1 cellular context compared by ENCODE assay signal in the genomic region with DNA sequence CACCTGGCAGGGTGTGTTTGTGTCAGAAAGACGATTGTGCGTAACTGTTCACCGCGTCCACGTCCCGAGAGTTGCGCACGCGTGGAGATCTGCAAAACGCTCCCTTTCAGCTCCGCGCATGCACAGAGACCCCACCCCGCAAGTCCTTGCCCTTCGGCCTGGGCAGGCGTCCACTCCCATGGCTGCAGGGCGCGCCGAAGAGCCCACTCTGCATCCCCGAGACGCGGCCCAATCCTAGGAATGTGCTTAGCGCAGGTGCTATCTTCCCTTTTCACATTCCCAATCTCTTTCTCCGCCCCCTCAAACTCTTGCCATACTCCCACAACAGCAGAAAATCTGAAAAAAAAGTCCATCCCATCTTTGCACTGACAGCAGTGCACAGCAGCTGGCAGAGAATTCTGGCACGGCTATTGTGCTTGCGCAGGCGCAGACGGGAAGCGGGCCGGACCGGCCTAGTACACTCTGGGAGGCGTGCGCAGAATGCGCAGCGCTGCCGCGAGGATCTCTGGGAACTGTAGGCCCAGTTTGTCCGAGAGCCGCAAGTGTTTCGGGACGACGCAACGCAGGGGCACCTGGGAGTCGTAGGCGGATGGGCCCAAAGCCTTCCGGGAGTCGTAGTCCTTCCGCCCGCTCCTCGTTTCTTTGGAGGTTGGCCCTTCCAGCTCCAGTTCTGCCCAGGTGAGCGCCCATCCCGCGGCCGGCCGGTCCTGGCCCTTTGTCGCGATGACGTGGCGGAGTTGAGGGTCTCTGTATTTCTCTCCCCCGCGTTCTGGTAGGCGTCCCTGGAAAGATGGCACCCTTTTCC.
TF ChIP-seq lines count a peak whose summit lies in the region.

No MANE protein-coding gene starts in this region.

TF ChIP-seq in K562, 482 proteins besides CTCF, POLR2A, EP300 and RAD21 (continued from another document and continues in another):
- TF ChIP-seq, protein P1, sequence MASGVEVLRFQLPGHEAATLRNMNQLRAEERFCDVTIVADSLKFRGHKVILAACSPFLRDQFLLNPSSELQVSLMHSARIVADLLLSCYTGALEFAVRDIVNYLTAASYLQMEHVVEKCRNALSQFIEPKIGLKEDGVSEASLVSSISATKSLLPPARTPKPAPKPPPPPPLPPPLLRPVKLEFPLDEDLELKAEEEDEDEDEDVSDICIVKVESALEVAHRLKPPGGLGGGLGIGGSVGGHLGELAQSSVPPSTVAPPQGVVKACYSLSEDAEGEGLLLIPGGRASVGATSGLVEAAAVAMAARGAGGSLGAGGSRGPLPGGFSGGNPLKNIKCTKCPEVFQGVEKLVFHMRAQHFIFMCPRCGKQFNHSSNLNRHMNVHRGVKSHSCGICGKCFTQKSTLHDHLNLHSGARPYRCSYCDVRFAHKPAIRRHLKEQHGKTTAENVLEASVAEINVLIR (CRISPR knock-in tag; IDR thresholded peaks at IDR 0.05), result peak; percentile 64
- peak; percentile 51; the same call in 1 of the 2 replicates for TF ChIP-seq ZNF224 (CRISPR knock-in tag; IDR thresholded peaks at IDR 0.05)
- peak; percentile 71; the same call in 1 of the 2 replicates for TF ChIP-seq ZNF263 (CRISPR knock-in tag; IDR thresholded peaks at IDR 0.05; ENCODE audit: borderline replicate concordance)
- no peak for TF ChIP-seq ADNP (tag; IDR thresholded peaks at IDR 0.05)
- TF ChIP-seq ZNF143 (CRISPR knock-in tag; IDR thresholded peaks at IDR 0.05), result peak; percentile 99
- TF ChIP-seq ZC3H4 (CRISPR knock-in tag; IDR thresholded peaks at IDR 0.05; ENCODE audit: borderline replicate concordance), result no peak
- TF ChIP-seq PHF8 (IDR thresholded peaks at IDR 0.05; ENCODE audit: borderline replicate concordance, low read length), result peak; percentile 41; the same call in 1 of the 2 replicates
- no peak for TF ChIP-seq CBX1 (IDR thresholded peaks at IDR 0.05; ENCODE audit: low read depth)
- peak; percentile 42 for TF ChIP-seq TBP (optimal IDR thresholded peaks at IDR 0.05; ENCODE audit: low read depth, low read length)
- no peak for TF ChIP-seq GATAD2B (IDR thresholded peaks at IDR 0.05; ENCODE audit: borderline replicate concordance)
- TF ChIP-seq NFXL1 (CRISPR knock-in tag; IDR thresholded peaks at IDR 0.05), result no peak
- TF ChIP-seq GTF2F1 (IDR thresholded peaks at IDR 0.05; ENCODE audit: low read depth, low read length), result no peak
- no peak for TF ChIP-seq JUN (IDR thresholded peaks at IDR 0.05; ENCODE audit: borderline replicate concordance, low read depth, low read length)
- TF ChIP-seq JUN (CRISPR knock-in tag; IDR thresholded peaks at IDR 0.05; ENCODE audit: borderline replicate concordance), result no peak
- TF ChIP-seq RBFOX2 (IDR thresholded peaks at IDR 0.05; ENCODE audit: low read depth, low read length), result peak; percentile 77
- TF ChIP-seq SRSF7 (optimal IDR thresholded peaks at IDR 0.05; ENCODE audit: low read depth, low read length), result no peak
- TF ChIP-seq ZNF76 (CRISPR knock-in tag; IDR thresholded peaks at IDR 0.05; ENCODE audit: borderline replicate concordance), result peak; percentile 42; the same call in 1 of the 2 replicates
- TF ChIP-seq, protein P2, sequence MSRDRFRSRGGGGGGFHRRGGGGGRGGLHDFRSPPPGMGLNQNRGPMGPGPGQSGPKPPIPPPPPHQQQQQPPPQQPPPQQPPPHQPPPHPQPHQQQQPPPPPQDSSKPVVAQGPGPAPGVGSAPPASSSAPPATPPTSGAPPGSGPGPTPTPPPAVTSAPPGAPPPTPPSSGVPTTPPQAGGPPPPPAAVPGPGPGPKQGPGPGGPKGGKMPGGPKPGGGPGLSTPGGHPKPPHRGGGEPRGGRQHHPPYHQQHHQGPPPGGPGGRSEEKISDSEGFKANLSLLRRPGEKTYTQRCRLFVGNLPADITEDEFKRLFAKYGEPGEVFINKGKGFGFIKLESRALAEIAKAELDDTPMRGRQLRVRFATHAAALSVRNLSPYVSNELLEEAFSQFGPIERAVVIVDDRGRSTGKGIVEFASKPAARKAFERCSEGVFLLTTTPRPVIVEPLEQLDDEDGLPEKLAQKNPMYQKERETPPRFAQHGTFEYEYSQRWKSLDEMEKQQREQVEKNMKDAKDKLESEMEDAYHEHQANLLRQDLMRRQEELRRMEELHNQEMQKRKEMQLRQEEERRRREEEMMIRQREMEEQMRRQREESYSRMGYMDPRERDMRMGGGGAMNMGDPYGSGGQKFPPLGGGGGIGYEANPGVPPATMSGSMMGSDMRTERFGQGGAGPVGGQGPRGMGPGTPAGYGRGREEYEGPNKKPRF (IDR thresholded peaks at IDR 0.05; ENCODE audit: low read depth, low read length), result 0 out of 2 replicates have a peak, but pooled peaks have one; percentile 40
- TF ChIP-seq CREM (IDR thresholded peaks at IDR 0.05; ENCODE audit: low read depth), result peak; percentile 98
- TF ChIP-seq, protein P3, sequence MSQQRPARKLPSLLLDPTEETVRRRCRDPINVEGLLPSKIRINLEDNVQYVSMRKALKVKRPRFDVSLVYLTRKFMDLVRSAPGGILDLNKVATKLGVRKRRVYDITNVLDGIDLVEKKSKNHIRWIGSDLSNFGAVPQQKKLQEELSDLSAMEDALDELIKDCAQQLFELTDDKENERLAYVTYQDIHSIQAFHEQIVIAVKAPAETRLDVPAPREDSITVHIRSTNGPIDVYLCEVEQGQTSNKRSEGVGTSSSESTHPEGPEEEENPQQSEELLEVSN (IDR thresholded peaks at IDR 0.05; ENCODE audit: borderline replicate concordance in 1 of 2, extremely low read depth in 1 of 2, insufficient read depth in 1 of 2, insufficient read length in 1 of 2, low read depth in 1 of 2, low read length in 1 of 2, poor library complexity in 1 of 2, severe bottlenecking in 1 of 2), result peak in 1 of 2 experiments; percentile 10
- TF ChIP-seq STAT5A (IDR thresholded peaks at IDR 0.05; ENCODE audit: borderline replicate concordance, low read length), result no peak
- peak; percentile 13 to 51; a peak in 2 of 4 replicates for TF ChIP-seq SIN3A (IDR thresholded peaks at IDR 0.05; ENCODE audit: borderline replicate concordance in 2 of 2, control insufficient read depth in 1 of 2, low read depth in 2 of 2, low read length in 2 of 2)
- TF ChIP-seq ZNF347 (CRISPR knock-in tag; IDR thresholded peaks at IDR 0.05; ENCODE audit: low read depth), result no peak
- TF ChIP-seq, protein P4, sequence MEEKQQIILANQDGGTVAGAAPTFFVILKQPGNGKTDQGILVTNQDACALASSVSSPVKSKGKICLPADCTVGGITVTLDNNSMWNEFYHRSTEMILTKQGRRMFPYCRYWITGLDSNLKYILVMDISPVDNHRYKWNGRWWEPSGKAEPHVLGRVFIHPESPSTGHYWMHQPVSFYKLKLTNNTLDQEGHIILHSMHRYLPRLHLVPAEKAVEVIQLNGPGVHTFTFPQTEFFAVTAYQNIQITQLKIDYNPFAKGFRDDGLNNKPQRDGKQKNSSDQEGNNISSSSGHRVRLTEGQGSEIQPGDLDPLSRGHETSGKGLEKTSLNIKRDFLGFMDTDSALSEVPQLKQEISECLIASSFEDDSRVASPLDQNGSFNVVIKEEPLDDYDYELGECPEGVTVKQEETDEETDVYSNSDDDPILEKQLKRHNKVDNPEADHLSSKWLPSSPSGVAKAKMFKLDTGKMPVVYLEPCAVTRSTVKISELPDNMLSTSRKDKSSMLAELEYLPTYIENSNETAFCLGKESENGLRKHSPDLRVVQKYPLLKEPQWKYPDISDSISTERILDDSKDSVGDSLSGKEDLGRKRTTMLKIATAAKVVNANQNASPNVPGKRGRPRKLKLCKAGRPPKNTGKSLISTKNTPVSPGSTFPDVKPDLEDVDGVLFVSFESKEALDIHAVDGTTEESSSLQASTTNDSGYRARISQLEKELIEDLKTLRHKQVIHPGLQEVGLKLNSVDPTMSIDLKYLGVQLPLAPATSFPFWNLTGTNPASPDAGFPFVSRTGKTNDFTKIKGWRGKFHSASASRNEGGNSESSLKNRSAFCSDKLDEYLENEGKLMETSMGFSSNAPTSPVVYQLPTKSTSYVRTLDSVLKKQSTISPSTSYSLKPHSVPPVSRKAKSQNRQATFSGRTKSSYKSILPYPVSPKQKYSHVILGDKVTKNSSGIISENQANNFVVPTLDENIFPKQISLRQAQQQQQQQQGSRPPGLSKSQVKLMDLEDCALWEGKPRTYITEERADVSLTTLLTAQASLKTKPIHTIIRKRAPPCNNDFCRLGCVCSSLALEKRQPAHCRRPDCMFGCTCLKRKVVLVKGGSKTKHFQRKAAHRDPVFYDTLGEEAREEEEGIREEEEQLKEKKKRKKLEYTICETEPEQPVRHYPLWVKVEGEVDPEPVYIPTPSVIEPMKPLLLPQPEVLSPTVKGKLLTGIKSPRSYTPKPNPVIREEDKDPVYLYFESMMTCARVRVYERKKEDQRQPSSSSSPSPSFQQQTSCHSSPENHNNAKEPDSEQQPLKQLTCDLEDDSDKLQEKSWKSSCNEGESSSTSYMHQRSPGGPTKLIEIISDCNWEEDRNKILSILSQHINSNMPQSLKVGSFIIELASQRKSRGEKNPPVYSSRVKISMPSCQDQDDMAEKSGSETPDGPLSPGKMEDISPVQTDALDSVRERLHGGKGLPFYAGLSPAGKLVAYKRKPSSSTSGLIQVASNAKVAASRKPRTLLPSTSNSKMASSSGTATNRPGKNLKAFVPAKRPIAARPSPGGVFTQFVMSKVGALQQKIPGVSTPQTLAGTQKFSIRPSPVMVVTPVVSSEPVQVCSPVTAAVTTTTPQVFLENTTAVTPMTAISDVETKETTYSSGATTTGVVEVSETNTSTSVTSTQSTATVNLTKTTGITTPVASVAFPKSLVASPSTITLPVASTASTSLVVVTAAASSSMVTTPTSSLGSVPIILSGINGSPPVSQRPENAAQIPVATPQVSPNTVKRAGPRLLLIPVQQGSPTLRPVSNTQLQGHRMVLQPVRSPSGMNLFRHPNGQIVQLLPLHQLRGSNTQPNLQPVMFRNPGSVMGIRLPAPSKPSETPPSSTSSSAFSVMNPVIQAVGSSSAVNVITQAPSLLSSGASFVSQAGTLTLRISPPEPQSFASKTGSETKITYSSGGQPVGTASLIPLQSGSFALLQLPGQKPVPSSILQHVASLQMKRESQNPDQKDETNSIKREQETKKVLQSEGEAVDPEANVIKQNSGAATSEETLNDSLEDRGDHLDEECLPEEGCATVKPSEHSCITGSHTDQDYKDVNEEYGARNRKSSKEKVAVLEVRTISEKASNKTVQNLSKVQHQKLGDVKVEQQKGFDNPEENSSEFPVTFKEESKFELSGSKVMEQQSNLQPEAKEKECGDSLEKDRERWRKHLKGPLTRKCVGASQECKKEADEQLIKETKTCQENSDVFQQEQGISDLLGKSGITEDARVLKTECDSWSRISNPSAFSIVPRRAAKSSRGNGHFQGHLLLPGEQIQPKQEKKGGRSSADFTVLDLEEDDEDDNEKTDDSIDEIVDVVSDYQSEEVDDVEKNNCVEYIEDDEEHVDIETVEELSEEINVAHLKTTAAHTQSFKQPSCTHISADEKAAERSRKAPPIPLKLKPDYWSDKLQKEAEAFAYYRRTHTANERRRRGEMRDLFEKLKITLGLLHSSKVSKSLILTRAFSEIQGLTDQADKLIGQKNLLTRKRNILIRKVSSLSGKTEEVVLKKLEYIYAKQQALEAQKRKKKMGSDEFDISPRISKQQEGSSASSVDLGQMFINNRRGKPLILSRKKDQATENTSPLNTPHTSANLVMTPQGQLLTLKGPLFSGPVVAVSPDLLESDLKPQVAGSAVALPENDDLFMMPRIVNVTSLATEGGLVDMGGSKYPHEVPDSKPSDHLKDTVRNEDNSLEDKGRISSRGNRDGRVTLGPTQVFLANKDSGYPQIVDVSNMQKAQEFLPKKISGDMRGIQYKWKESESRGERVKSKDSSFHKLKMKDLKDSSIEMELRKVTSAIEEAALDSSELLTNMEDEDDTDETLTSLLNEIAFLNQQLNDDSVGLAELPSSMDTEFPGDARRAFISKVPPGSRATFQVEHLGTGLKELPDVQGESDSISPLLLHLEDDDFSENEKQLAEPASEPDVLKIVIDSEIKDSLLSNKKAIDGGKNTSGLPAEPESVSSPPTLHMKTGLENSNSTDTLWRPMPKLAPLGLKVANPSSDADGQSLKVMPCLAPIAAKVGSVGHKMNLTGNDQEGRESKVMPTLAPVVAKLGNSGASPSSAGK (IDR thresholded peaks at IDR 0.05), result no peak
- peak; percentile 32; the same call in 1 of the 2 replicates for TF ChIP-seq NR2C1 (IDR thresholded peaks at IDR 0.05)
- TF ChIP-seq NR2C1 (tag; IDR thresholded peaks at IDR 0.05), result peak; percentile 64; the same call in 1 of the 2 replicates
- TF ChIP-seq TCF3 (CRISPR knock-in tag; IDR thresholded peaks at IDR 0.05), result peak; percentile 31; the same call in 1 of the 2 replicates
- 0 out of 2 replicates have a peak, but pooled peaks have one; percentile 10 for TF ChIP-seq FOSL1 (tag; conservative IDR thresholded peaks at IDR 0.05)
- TF ChIP-seq, protein P5, sequence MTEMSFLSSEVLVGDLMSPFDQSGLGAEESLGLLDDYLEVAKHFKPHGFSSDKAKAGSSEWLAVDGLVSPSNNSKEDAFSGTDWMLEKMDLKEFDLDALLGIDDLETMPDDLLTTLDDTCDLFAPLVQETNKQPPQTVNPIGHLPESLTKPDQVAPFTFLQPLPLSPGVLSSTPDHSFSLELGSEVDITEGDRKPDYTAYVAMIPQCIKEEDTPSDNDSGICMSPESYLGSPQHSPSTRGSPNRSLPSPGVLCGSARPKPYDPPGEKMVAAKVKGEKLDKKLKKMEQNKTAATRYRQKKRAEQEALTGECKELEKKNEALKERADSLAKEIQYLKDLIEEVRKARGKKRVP (CRISPR knock-in tag; IDR thresholded peaks at IDR 0.05), result 0 out of 2 replicates have a peak, but pooled peaks have one; percentile 53
- TF ChIP-seq ZNF175 (CRISPR knock-in tag; IDR thresholded peaks at IDR 0.05; ENCODE audit: low read depth), result peak; percentile 53; the same call in 1 of the 2 replicates
- peak; percentile 46 to 51; a peak in 3 of 4 replicates for TF ChIP-seq MAZ (CRISPR knock-in tag; conservative IDR thresholded peaks at IDR 0.05 in 1 of 2, IDR thresholded peaks at IDR 0.05 in 1 of 2)
- TF ChIP-seq, protein P6, sequence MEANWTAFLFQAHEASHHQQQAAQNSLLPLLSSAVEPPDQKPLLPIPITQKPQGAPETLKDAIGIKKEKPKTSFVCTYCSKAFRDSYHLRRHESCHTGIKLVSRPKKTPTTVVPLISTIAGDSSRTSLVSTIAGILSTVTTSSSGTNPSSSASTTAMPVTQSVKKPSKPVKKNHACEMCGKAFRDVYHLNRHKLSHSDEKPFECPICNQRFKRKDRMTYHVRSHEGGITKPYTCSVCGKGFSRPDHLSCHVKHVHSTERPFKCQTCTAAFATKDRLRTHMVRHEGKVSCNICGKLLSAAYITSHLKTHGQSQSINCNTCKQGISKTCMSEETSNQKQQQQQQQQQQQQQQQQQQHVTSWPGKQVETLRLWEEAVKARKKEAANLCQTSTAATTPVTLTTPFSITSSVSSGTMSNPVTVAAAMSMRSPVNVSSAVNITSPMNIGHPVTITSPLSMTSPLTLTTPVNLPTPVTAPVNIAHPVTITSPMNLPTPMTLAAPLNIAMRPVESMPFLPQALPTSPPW (CRISPR knock-in tag; IDR thresholded peaks at IDR 0.05), result peak; percentile 36; the same call in 1 of the 2 replicates
- TF ChIP-seq L3MBTL2 (IDR thresholded peaks at IDR 0.05), result peak; percentile 52; the same call in 1 of the 2 replicates
